Comparison of ENCODE assay signal across 9 cellular contexts in genomic region chr12:107014050-107014449, GRCh38. TPM values are rescaled to one million over a fixed set of nuclear protein-coding genes. Genes with fewer than 3 reads are reported as not detected.
DNase-seq lines count a peak whose midpoint lies in the region; ATAC-seq and TF ChIP-seq lines count a peak whose summit lies in the region.
"Had no signal": no experiment of that assay in that cellular context is flagged by ENCODE, and none has a peak within 500 bp of the region (broad histone marks: within the 10 kb centered on the region; RNA-seq: fewer than 3 reads in every experiment).

No MANE protein-coding gene starts in this region.

- no peaks in the 10 kb centered on the region for H3K79me2 ChIP-seq in mammary epithelial cell (ENCODE audit: insufficient read depth, low read length)

- 51% methylated on average over 3 of the region's 3 CpGs for WGBS in mammary epithelial cell (ENCODE audit: low coverage, missing lambda C conversion rate)
- WGBS in mesenchymal stem cell = 100% methylated on average over 2 of the region's 3 CpGs

- intact Hi-C loops in mammary epithelial cell (cut with micrococcal nuclease) = loop anchor here (1.0 kb wide), 1 partner anchor 90 kb away; no protein-coding TSS in a partner anchor

- ATAC-seq in naive thymus-derived CD8-positive, alpha-beta T cell = peak; percentile 58 to 61
- no peak for ATAC-seq in GM21529 (IDR thresholded peaks at IDR 0.05; ENCODE audit: unreplicated experiment)
- ATAC-seq in HG03460 (IDR thresholded peaks at IDR 0.05; ENCODE audit: unreplicated experiment) = no peak

- dilution Hi-C loops in mammary epithelial cell (cut with HindIII; ENCODE audit: low sequenced_read_pairs) = no loop called here

- H2BK15ac ChIP-seq in mesenchymal stem cell (ENCODE audit: low read depth, poor library complexity, severe bottlenecking) = no peak overlapping the region

- no peak overlapping the region for H2BK5ac ChIP-seq in mesenchymal stem cell (ENCODE audit: low read depth, low read length, poor library complexity, severe bottlenecking)

- peak; percentile 31 to 54 for TF ChIP-seq CTCF in mammary epithelial cell (conservative IDR thresholded peaks at IDR 0.05 in 1 of 2, IDR thresholded peaks at IDR 0.05 in 1 of 2; ENCODE audit: extremely low read depth in 1 of 2, insufficient read depth in 1 of 2, low read depth in 1 of 2, low read length in 2 of 2)

- CTCF ChIA-PET in mammary epithelial cell (lab: Charles Lee; ENCODE audit: low non-redundant PET) = interaction anchor here (0.5 kb wide), 1 partner anchor 25 kb away, joined by 7 read pairs; no protein-coding TSS in a partner anchor

- H3K4me3 ChIP-seq in mammary epithelial cell (replicated peaks in 1 of 3; ENCODE audit: insufficient read depth in 1 of 3, low read depth in 2 of 3, low read length in 3 of 3) = no peak overlapping the region
- H3K4me3 ChIP-seq in mesenchymal stem cell (ENCODE audit: insufficient read depth in 1 of 2, low read depth in 1 of 2, low read length in 2 of 2) = no peak overlapping the region
- H3K4me3 ChIP-seq: prostate gland had no signal

- H2AFZ ChIP-seq in mammary epithelial cell (ENCODE audit: low read depth, low read length) (no peak overlapping the region), mesenchymal stem cell (ENCODE audit: low read depth, low read length) (no peak overlapping the region)

- H3K27ac ChIP-seq in mammary epithelial cell (ENCODE audit: insufficient read depth, low read depth, low read length) (no peak overlapping the region), mesenchymal stem cell (ENCODE audit: low read length, poor library complexity, severe bottlenecking) (no peak overlapping the region)
- H3K27ac ChIP-seq: prostate gland had no signal

- H3K27ac Mint-ChIP-seq in naive thymus-derived CD8-positive, alpha-beta T cell = peak overlapping the region in 1 of 10 donors; percentile 56
- H3K27ac Mint-ChIP-seq: activated CD4-positive, alpha-beta memory T cell treated with anti-CD3 and anti-CD28 coated beads for 36 hours had no signal

- no peak overlapping the region for H2AK5ac ChIP-seq in mesenchymal stem cell (ENCODE audit: low read length, severe bottlenecking)

- H3K4me2 ChIP-seq in mammary epithelial cell (ENCODE audit: insufficient read depth, low read depth, low read length) (no peak overlapping the region), mesenchymal stem cell (ENCODE audit: low read length, poor library complexity, severe bottlenecking) (no peak overlapping the region)

- H4K91ac ChIP-seq in mesenchymal stem cell (ENCODE audit: low read length) = no peak overlapping the region

- no peaks in the 10 kb centered on the region for H4K20me1 ChIP-seq in mammary epithelial cell (ENCODE audit: insufficient read depth, low read length)

- peaks cover 4 to 37% (median 36%) of the 10 kb centered on the region in 3 donors for H3K36me3 Mint-ChIP-seq in naive thymus-derived CD8-positive, alpha-beta T cell

- H3K36me3 ChIP-seq in mammary epithelial cell (ENCODE audit: insufficient read depth, low read length) (no peaks in the 10 kb centered on the region), mesenchymal stem cell (ENCODE audit: control insufficient read depth in 1 of 2, insufficient read depth in 2 of 2, low read depth in 1 of 2, low read length in 2 of 2) (peaks cover 5 to 8% of the 10 kb centered on the region in 2 experiments)
- H3K36me3 ChIP-seq: prostate gland had no signal

- DNase-seq in ELF-1 (ENCODE audit: low read depth, low spot score) (peak; percentile 13), NCI-H1105 (lab: John Stamatoyannopoulos, UW) (peak; percentile 13), mammary epithelial cell (peak; percentile 41), mesenchymal stem cell (no peak)
- peak in 2 of 10 donors; percentile 1 to 4 for DNase-seq in naive thymus-derived CD8-positive, alpha-beta T cell
- DNase-seq: activated CD4-positive, alpha-beta memory T cell treated with anti-CD3 and anti-CD28 coated beads for 36 hours had no signal

- no peak overlapping the region for H2BK12ac ChIP-seq in mesenchymal stem cell (ENCODE audit: low read length in 2 of 2)

- peaks cover 0 to 3% (median 0%) of the 10 kb centered on the region in 4 donors for H3K4me1 Mint-ChIP-seq in naive thymus-derived CD8-positive, alpha-beta T cell

- H3K79me1 ChIP-seq in mesenchymal stem cell (replicated peaks; ENCODE audit: low read length, poor library complexity, severe bottlenecking) = peaks cover 12% of the 10 kb centered on the region

- H3K9me3 ChIP-seq in mammary epithelial cell (replicated peaks; ENCODE audit: insufficient read depth, low read length) (no peaks in the 10 kb centered on the region), mesenchymal stem cell (ENCODE audit: control insufficient read depth, low read length) (peaks cover 11% of the 10 kb centered on the region)
- H3K9me3 ChIP-seq: prostate gland had no signal

- H3K9ac ChIP-seq in mammary epithelial cell (ENCODE audit: insufficient read depth, low read length) = no peak overlapping the region
- no peak overlapping the region for H3K9ac ChIP-seq in mesenchymal stem cell (ENCODE audit: low read length)

- H2BK120ac ChIP-seq in mesenchymal stem cell (ENCODE audit: low read depth, low read length) = no peak overlapping the region

- H3K4me1 ChIP-seq in mammary epithelial cell (ENCODE audit: insufficient read depth, low read length) (no peaks in the 10 kb centered on the region), mesenchymal stem cell (ENCODE audit: control insufficient read depth, insufficient read depth, low read depth, low read length) (no peaks in the 10 kb centered on the region)
- H3K4me1 ChIP-seq: prostate gland had no signal

- in situ Hi-C loops in mammary epithelial cell (cut with MboI; ENCODE audit: low sequenced_read_pairs in 2 of 2) = no loop called here

- no peaks in the 10 kb centered on the region for H3K9me3 Mint-ChIP-seq in naive thymus-derived CD8-positive, alpha-beta T cell
- H3K9me3 Mint-ChIP-seq: activated CD4-positive, alpha-beta memory T cell treated with anti-CD3 and anti-CD28 coated beads for 36 hours had no signal

- H3K18ac ChIP-seq in mesenchymal stem cell (ENCODE audit: low read depth in 1 of 2, low read length in 2 of 2) = no peak overlapping the region

- H3K4me3 Mint-ChIP-seq in naive thymus-derived CD8-positive, alpha-beta T cell = no peak overlapping the region
- H3K4me3 Mint-ChIP-seq: activated CD4-positive, alpha-beta memory T cell treated with anti-CD3 and anti-CD28 coated beads for 36 hours had no signal

- POLR2A ChIA-PET in naive thymus-derived CD8-positive, alpha-beta T cell (lab: Charles Lee) = no interaction called here

- no peaks in the 10 kb centered on the region for H3K27me3 ChIP-seq in mammary epithelial cell (ENCODE audit: insufficient read depth, low read length)
- H3K27me3 ChIP-seq in mesenchymal stem cell (ENCODE audit: control insufficient read depth in 1 of 2, insufficient read depth in 1 of 2, low read length in 2 of 2) = no peaks in the 10 kb centered on the region

- no peaks in the 10 kb centered on the region for H3K27me3 Mint-ChIP-seq in naive thymus-derived CD8-positive, alpha-beta T cell
- H3K27me3 Mint-ChIP-seq: activated CD4-positive, alpha-beta memory T cell treated with anti-CD3 and anti-CD28 coated beads for 36 hours had no signal

- H4K8ac ChIP-seq in mesenchymal stem cell (ENCODE audit: low read length) = no peak overlapping the region

- no peak overlapping the region for H3K14ac ChIP-seq in mesenchymal stem cell (ENCODE audit: low read length in 2 of 2)

- no peak overlapping the region for H3K23ac ChIP-seq in mesenchymal stem cell (ENCODE audit: low read length in 2 of 2)

- H3K4ac ChIP-seq in mesenchymal stem cell (ENCODE audit: low read depth in 1 of 2, low read length in 2 of 2) = no peak overlapping the region

- BruUV-seq in mammary epithelial cell (replicated peaks; lab: Mats Ljungman, UMichigan) = no TSS peak

RNA-seq across cellular contexts. Expression of gene MTERF2, which starts 27.1 kb away (rescaled TPM):
- 1 to 10 TPM; 7.0 to 8.0 TPM for total RNA-seq in mammary epithelial cell
- polyA plus RNA-seq in mammary epithelial cell = 3.2 TPM
- not detected for polyA minus RNA-seq in mammary epithelial cell
- total RNA-seq in naive thymus-derived CD8-positive, alpha-beta T cell = 10 to 100 TPM; 13.1 to 14.3 TPM
- polyA plus RNA-seq in naive thymus-derived CD8-positive, alpha-beta T cell = 1 to 10 TPM; 4.4 to 9.3 (median 8.5) TPM
- polyA plus RNA-seq in mesenchymal stem cell (2013, experiment 1 of 2) = 7.2 TPM
- polyA plus RNA-seq in mesenchymal stem cell (2013, experiment 2 of 2) = 6.9 TPM

RNA-seq across cellular contexts. Expression of gene TMEM263, which starts 58.3 kb away (rescaled TPM):
- 10 to 100 TPM; 48.7 to 51.3 TPM for total RNA-seq in mammary epithelial cell
- 19.3 TPM for polyA plus RNA-seq in mammary epithelial cell
- polyA minus RNA-seq in mammary epithelial cell = 79.1 TPM
- total RNA-seq in naive thymus-derived CD8-positive, alpha-beta T cell = 10 to 100 TPM; 47.2 to 53.1 TPM
- 10 to 100 TPM; 38.7 to 54.7 (median 38.9) TPM for polyA plus RNA-seq in naive thymus-derived CD8-positive, alpha-beta T cell
- polyA plus RNA-seq in mesenchymal stem cell (2013, experiment 1 of 2) = 96.3 TPM
- polyA plus RNA-seq in mesenchymal stem cell (2013, experiment 2 of 2) = 107 TPM

Comparison
In these comparisons a context has a peak if more than half of its experiments do, and no peak if none do; other contexts are left out.
1. ATAC-seq: peak in naive thymus-derived CD8-positive, alpha-beta T cell (2 of 2); none in GM21529 (single experiment) and HG03460 (single experiment).